In the genomic region with DNA sequence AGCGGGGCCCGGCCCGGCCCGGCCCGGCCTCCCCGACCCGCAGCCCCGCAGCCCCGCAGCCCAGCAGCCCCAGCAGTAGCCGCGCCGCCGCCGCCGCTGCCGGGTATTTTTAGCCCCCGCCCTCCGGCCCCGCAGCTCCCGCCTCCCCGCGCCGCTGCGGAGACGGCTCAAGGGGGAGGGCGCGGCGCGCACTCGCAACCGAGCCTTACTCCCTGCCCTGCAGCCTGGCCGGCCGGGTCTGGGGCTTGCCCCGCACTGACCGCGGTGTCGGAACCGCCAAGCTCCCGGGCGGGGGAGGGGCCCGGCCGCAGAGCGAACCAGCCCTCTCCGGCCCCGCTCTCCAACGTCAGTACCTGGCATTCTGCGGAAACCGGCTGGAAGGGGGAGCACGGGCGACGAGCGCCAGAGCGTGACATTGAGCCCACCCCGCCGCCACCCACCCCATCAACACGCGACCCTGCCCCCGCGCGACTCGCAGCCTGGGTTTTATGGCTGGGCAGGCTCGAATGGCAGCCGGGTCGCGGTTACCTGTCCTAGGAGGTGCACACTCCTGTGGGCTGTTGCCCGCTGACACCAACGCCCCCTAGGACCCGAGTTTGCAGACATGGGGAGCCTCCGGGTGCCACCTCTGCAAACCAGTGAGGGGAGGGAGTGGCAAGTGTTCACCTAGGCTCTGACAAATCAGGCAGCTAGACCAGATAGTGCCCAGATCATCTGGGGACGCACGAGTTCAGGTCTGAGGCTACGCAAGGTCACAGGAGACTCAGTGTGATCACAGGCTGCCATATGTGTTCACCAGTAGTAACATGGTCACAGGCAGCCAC, we compare ENCODE assay signal across 7 cellular contexts. TPM values are rescaled to one million over a fixed set of nuclear protein-coding genes. Genes with fewer than 3 reads are reported as not detected.
DNase-seq lines count a peak whose midpoint lies in the region; ATAC-seq and TF ChIP-seq lines count a peak whose summit lies in the region.

A gene with protein sequence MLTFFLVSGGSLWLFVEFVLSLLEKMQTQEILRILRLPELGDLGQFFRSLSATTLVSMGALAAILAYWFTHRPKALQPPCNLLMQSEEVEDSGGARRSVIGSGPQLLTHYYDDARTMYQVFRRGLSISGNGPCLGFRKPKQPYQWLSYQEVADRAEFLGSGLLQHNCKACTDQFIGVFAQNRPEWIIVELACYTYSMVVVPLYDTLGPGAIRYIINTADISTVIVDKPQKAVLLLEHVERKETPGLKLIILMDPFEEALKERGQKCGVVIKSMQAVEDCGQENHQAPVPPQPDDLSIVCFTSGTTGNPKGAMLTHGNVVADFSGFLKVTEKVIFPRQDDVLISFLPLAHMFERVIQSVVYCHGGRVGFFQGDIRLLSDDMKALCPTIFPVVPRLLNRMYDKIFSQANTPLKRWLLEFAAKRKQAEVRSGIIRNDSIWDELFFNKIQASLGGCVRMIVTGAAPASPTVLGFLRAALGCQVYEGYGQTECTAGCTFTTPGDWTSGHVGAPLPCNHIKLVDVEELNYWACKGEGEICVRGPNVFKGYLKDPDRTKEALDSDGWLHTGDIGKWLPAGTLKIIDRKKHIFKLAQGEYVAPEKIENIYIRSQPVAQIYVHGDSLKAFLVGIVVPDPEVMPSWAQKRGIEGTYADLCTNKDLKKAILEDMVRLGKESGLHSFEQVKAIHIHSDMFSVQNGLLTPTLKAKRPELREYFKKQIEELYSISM (minus strand): TSS at position 98 of the 824 bp plus-strand sequence. CDS start 105 bp downstream, outside the sequence.

- H3K27me3 Mint-ChIP-seq in chondrocyte (ENCODE audit: low read depth): peaks cover 59% of the 10 kb centered on the region
- H3K27me3 Mint-ChIP-seq in stimulated activated memory B cell treated with anti-CD40 and anti-IgM and Interleukin-4, amounts not matched to agents 10 μg/mL and 1 μg/mL and 100 μg/mL, for 72 hours: peaks cover 72% of the 10 kb centered on the region

- no peaks in the 10 kb centered on the region for H4K20me1 ChIP-seq in HCT116 (ENCODE audit: insufficient read depth)

- H3K4me1 Mint-ChIP-seq in chondrocyte (ENCODE audit: low read depth): peaks cover 8% of the 10 kb centered on the region
- H3K4me1 Mint-ChIP-seq in stimulated activated memory B cell treated with anti-CD40 and anti-IgM and Interleukin-4, amounts not matched to agents 10 μg/mL and 1 μg/mL and 100 μg/mL, for 72 hours: peaks cover 41% of the 10 kb centered on the region

- CTCF ChIA-PET in HCT116 (lab: Charles Lee): no interaction called here

- H3K4me3 ChIP-seq in HCT116 (replicated peaks in 1 of 2; ENCODE audit: low read depth in 1 of 2, low read length in 2 of 2): peak within 1 kb of the TSS; percentile 37 to 53
- peak within 1 kb of the TSS; percentile 42; the same call in 1 of the 2 replicates for H3K4me3 ChIP-seq in WI38 (ENCODE audit: low read depth, low read length)

- no peak for TF ChIP-seq CTCF in HCT116 (IDR thresholded peaks at IDR 0.05 in 2 of 3, conservative IDR thresholded peaks at IDR 0.05 in 1 of 3; ENCODE audit: borderline replicate concordance in 1 of 3, insufficient read depth in 1 of 3, low read depth in 2 of 3, low read length in 2 of 3)
- no peak for TF ChIP-seq CTCF in WI38 (IDR thresholded peaks at IDR 0.05; ENCODE audit: low read depth, low read length)
- no peak for TF ChIP-seq CTCF in chondrocyte (IDR thresholded peaks at IDR 0.05)

- H3K9ac ChIP-seq in HCT116 (ENCODE audit: low read length): peak within 1 kb of the TSS; percentile 27; the same call in 1 of the 2 replicates

- no peaks in the 10 kb centered on the region for H3K9me3 Mint-ChIP-seq in chondrocyte (ENCODE audit: low read depth)
- no peaks in the 10 kb centered on the region for H3K9me3 Mint-ChIP-seq in stimulated activated memory B cell treated with anti-CD40 and anti-IgM and Interleukin-4, amounts not matched to agents 10 μg/mL and 1 μg/mL and 100 μg/mL, for 72 hours

- DNase-seq in HCT116 (ENCODE audit: low read depth, low spot score) (no peak), chondrocyte (ENCODE audit: low spot score) (peak; percentile 80), left kidney (ENCODE audit: low read depth, low spot score) (peak; percentile 60)

- no peak within 1 kb of the TSS for H2AFZ ChIP-seq in HCT116 (ENCODE audit: low read depth, low read length, poor library complexity, severe bottlenecking)

- peaks cover 0 to 5% of the 10 kb centered on the region in 2 experiments; a peak in 1 of 4 replicates for H3K4me1 ChIP-seq in HCT116 (ENCODE audit: control insufficient read depth in 1 of 2, insufficient read depth in 2 of 2, low read length in 2 of 2)

- no peak within 1 kb of the TSS for H3K27ac ChIP-seq in HCT116 (ENCODE audit: low read depth, low read length)

- H3K9me3 ChIP-seq in HCT116 (ENCODE audit: control insufficient read depth in 1 of 2, insufficient read depth in 1 of 2, low read depth in 1 of 2, low read length in 2 of 2): no peaks in the 10 kb centered on the region

- H3K27ac Mint-ChIP-seq in chondrocyte (ENCODE audit: unreplicated experiment): no peak within 1 kb of the TSS
- H3K27ac Mint-ChIP-seq in stimulated activated memory B cell treated with anti-CD40 and anti-IgM and Interleukin-4, amounts not matched to agents 10 μg/mL and 1 μg/mL and 100 μg/mL, for 72 hours: no peak within 1 kb of the TSS

- H3K4me2 ChIP-seq in HCT116 (ENCODE audit: low read length): peak within 1 kb of the TSS; percentile 74

- BruUV-seq in HCT116 (replicated peaks; lab: Mats Ljungman, UMichigan): no TSS peak

- intact Hi-C loops in HCT116 (cut with micrococcal nuclease): no loop called here

- H3K79me2 ChIP-seq in HCT116 (ENCODE audit: insufficient read depth, low read length): no peaks in the 10 kb centered on the region

- H3K36me3 Mint-ChIP-seq in chondrocyte (ENCODE audit: low read depth): no peaks in the 10 kb centered on the region
- H3K36me3 Mint-ChIP-seq in stimulated activated memory B cell treated with anti-CD40 and anti-IgM and Interleukin-4, amounts not matched to agents 10 μg/mL and 1 μg/mL and 100 μg/mL, for 72 hours: no peaks in the 10 kb centered on the region

- 0 out of 2 replicates have a peak, but pooled peaks cover 5% of the 10 kb centered on the region for H3K27me3 ChIP-seq in HCT116 (ENCODE audit: insufficient read depth, low read length)

- no peaks in the 10 kb centered on the region for H3K9me2 ChIP-seq in HCT116 (ENCODE audit: insufficient read depth)

- RAD21 ChIA-PET in HCT116 (lab: Charles Lee; ENCODE audit: low non-redundant PET in 1 of 2, low total read pairs in 2 of 2, uncharacterized antibody in 2 of 2, unreplicated experiment in 2 of 2): no interaction called here

- peak within 1 kb of the TSS; percentile 66 for H3K4me3 Mint-ChIP-seq in chondrocyte (ENCODE audit: unreplicated experiment)
- H3K4me3 Mint-ChIP-seq in stimulated activated memory B cell treated with anti-CD40 and anti-IgM and Interleukin-4, amounts not matched to agents 10 μg/mL and 1 μg/mL and 100 μg/mL, for 72 hours: peak within 1 kb of the TSS; percentile 77

- no peaks in the 10 kb centered on the region for H3K36me3 ChIP-seq in HCT116 (ENCODE audit: control insufficient read depth in 1 of 2, insufficient read depth in 2 of 2, low read length in 2 of 2)

- POLR2A ChIA-PET in HCT116 (lab: Charles Lee): no interaction called here

- peak; percentile 47 for ATAC-seq in HCT116
- peak; percentile 6 for ATAC-seq in stimulated activated memory B cell treated with anti-CD40 and anti-IgM and Interleukin-4, amounts not matched to agents 10 μg/mL and 1 μg/mL and 100 μg/mL, for 72 hours
- no peak for ATAC-seq in GM19023 (IDR thresholded peaks at IDR 0.05; ENCODE audit: unreplicated experiment)
- ATAC-seq in GM21528 (IDR thresholded peaks at IDR 0.05; ENCODE audit: low FRiP score, unreplicated experiment): no peak

- no peak for TF ChIP-seq RAD21 in HCT116 (IDR thresholded peaks at IDR 0.05; ENCODE audit: low read depth)

- no peak for TF ChIP-seq POLR2A in HCT116 (IDR thresholded peaks at IDR 0.05; ENCODE audit: borderline replicate concordance, extremely low read depth, insufficient read depth, insufficient read length)

TF ChIP-seq in HCT116, 20 proteins besides CTCF, POLR2A, EP300 and RAD21 (continues in another document):
- TF ChIP-seq, protein P1, sequence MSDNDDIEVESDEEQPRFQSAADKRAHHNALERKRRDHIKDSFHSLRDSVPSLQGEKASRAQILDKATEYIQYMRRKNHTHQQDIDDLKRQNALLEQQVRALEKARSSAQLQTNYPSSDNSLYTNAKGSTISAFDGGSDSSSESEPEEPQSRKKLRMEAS (IDR thresholded peaks at IDR 0.05): no peak
- TF ChIP-seq ZFX (IDR thresholded peaks at IDR 0.05) (no peak), EZH2phosphoT487 (IDR thresholded peaks at IDR 0.05; ENCODE audit: borderline replicate concordance) (no peak), SRF (IDR thresholded peaks at IDR 0.05; ENCODE audit: low read depth) (no peak), POLR2AphosphoS5 (IDR thresholded peaks at IDR 0.05; ENCODE audit: low read depth, low read length) (no peak), EZH2 (IDR thresholded peaks at IDR 0.05) (no peak), ZNF274 (IDR thresholded peaks at IDR 0.05; ENCODE audit: low read depth, low read length) (no peak), SIN3A (IDR thresholded peaks at IDR 0.05; ENCODE audit: low read depth) (no peak)
- TF ChIP-seq, protein P2, sequence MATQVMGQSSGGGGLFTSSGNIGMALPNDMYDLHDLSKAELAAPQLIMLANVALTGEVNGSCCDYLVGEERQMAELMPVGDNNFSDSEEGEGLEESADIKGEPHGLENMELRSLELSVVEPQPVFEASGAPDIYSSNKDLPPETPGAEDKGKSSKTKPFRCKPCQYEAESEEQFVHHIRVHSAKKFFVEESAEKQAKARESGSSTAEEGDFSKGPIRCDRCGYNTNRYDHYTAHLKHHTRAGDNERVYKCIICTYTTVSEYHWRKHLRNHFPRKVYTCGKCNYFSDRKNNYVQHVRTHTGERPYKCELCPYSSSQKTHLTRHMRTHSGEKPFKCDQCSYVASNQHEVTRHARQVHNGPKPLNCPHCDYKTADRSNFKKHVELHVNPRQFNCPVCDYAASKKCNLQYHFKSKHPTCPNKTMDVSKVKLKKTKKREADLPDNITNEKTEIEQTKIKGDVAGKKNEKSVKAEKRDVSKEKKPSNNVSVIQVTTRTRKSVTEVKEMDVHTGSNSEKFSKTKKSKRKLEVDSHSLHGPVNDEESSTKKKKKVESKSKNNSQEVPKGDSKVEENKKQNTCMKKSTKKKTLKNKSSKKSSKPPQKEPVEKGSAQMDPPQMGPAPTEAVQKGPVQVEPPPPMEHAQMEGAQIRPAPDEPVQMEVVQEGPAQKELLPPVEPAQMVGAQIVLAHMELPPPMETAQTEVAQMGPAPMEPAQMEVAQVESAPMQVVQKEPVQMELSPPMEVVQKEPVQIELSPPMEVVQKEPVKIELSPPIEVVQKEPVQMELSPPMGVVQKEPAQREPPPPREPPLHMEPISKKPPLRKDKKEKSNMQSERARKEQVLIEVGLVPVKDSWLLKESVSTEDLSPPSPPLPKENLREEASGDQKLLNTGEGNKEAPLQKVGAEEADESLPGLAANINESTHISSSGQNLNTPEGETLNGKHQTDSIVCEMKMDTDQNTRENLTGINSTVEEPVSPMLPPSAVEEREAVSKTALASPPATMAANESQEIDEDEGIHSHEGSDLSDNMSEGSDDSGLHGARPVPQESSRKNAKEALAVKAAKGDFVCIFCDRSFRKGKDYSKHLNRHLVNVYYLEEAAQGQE (IDR thresholded peaks at IDR 0.05; ENCODE audit: low read depth): no peak

RNA-seq across cellular contexts. Expression of the gene that starts here (rescaled TPM):
- 2.3 TPM for total RNA-seq in HCT116 (2021; ENCODE audit: unreplicated experiment)
- polyA plus RNA-seq in HCT116 (2012): 0.36 and 1.1 TPM in 2 replicates
- total RNA-seq in chondrocyte: not detected in 3 replicates

Comparison
In these comparisons a context has a peak if more than half of its experiments do, and no peak if none do; other contexts are left out.
1. Peak in DNase-seq in chondrocyte; RNA of the gene not detected or under 1 TPM.
2. ATAC-seq: peak in HCT116 (single experiment) and stimulated activated memory B cell treated with anti-CD40 and anti-IgM and Interleukin-4, amounts not matched to agents 10 μg/mL and 1 μg/mL and 100 μg/mL, for 72 hours (single experiment); none in GM19023 (single experiment) and GM21528 (single experiment).